35 cellular contexts compared by ENCODE assay signal in the genomic region with DNA sequence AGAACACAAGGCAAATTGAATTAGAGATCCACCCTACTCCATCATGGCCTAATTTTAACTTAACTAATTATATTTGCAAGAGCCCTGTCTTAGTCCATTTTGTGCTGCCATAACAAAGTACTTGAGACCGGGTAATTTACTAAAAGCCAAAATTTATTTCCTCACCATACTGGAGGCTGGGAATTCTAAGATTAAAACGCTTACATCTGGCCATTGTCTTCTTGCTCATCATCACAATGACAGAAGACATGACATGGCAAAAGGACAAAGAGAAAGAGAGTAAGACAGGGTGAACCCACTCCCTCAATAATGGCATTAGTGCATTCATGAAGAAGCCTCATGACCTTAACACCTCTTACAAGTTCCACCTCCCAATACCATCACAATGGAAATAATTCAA.
"Had no signal": no experiment of that assay in that cellular context is flagged by ENCODE, and none has a peak within 500 bp of the region (broad histone marks: within the 10 kb centered on the region; RNA-seq: fewer than 3 reads in every experiment).

No MANE protein-coding gene starts in this region.

- H3K9me3 ChIP-seq: MG63 had no signal

- DNase-seq: Karpas-422, Kasumi-1, MG63, MM.1S, MV-4-11, NCI-H1048, NCI-H1092, NCI-H1092 treated with DMSO at 0.1 percent for 48 hours, NCI-H1105, NCI-H1105 treated with DMSO at 0.1 percent for 48 hours, NCI-H1417, NCI-H1417 treated with DMSO at 0.1 percent for 48 hours, NCI-H1436, NCI-H1436 treated with DMSO at 0.1 percent for 48 hours, NCI-H146, NCI-H1694, NCI-H1694 treated with DMSO at 0.1 percent for 48 hours, NCI-H187, NCI-H187 treated with DMSO at 0.1 percent for 48 hours, NCI-H1930, NCI-H2029, NCI-H2029 treated with DMSO at 0.1 percent for 48 hours, NCI-H2081, NCI-H2081 treated with DMSO at 0.1 percent for 48 hours, NCI-H2107, NCI-H2171, NCI-H2171 treated with DMSO at 0.1 percent for 48 hours, NCI-H2227 treated with DMSO at 0.1 percent for 48 hours, NCI-H226, NCI-H345, NCI-H446, NCI-H446 treated with DMSO at 0.1 percent for 48 hours, NCI-H510A treated with DMSO at 0.1 percent for 48 hours, NCI-H524, NCI-H524 treated with DMSO at 0.1 percent for 48 hours had no signal

- H3K36me3 ChIP-seq: MG63 had no signal

- H3K27me3 ChIP-seq: MG63 had no signal

- H3K4me3 ChIP-seq: MG63 had no signal
